Comparison of ENCODE assay signal across 8 cellular contexts in the genomic region with DNA sequence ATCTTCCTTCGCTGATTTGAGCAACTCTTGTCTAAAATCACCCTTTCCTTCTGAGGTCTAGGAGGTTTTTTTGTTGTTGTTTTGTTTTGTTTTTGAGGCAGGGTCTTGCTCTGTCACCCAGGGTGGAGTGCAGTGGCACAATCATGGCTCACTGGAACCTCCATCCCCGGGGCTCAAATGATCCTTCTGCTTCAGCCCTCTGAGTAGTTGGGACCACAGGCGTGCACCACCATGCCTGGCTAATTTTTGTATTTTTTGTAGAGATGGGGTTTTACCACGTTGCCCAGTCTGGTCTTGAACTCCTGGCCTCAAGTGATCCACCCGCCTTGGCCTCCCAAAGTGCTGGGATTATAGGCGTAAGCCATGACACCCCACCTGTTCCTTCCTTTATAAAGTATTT. TPM values are rescaled to one million over a fixed set of nuclear protein-coding genes. Genes with fewer than 3 reads are reported as not detected.
DNase-seq lines count a peak whose midpoint lies in the region; ATAC-seq and TF ChIP-seq lines count a peak whose summit lies in the region.
"Not testable (repeated sequence)": the region's sequence is repeated elsewhere in the genome, so short reads cannot be mapped to it uniquely, and the experiment has no call there.

No MANE protein-coding gene starts in this region.

- DNase-seq in CD14-positive monocyte (ENCODE audit: low spot score); effector memory CD8-positive, alpha-beta T cell; immature natural killer cell; natural killer cell treated with Interleukin-12 subunit alpha and Interleukin-12 subunit beta and Interleukin-15 and Interleukin-18, amount 100 ng/mL, for 72 hours (ENCODE audit: low spot score); stomach: not testable (repeated sequence)
- peak; percentile 68 for DNase-seq in activated CD4-positive, alpha-beta T cell treated with anti-CD3 and anti-CD28 coated beads, Interleukin-2, amount 10 ng/mL, durations not matched to agents 24 days and 14 days

- not testable (repeated sequence) for TF ChIP-seq EP300 in stomach (IDR thresholded peaks at IDR 0.05)

- H3K36me3 Mint-ChIP-seq in CD14-positive monocyte (peaks cover 32 to 40% of the 10 kb centered on the region in 2 donors), immature natural killer cell (peaks cover 14 to 28% (median 20%) of the 10 kb centered on the region in 3 donors)
- H3K36me3 Mint-ChIP-seq in activated CD4-positive, alpha-beta T cell treated with anti-CD3 and anti-CD28 coated beads, Interleukin-2, amount 10 ng/mL, durations not matched to agents 24 days and 14 days (ENCODE audit: low read depth) = peaks cover 32% of the 10 kb centered on the region
- H3K36me3 Mint-ChIP-seq in activated naive CD8-positive, alpha-beta T cell; natural killer cell treated with Interleukin-12 subunit alpha and Interleukin-12 subunit beta and Interleukin-15 and Interleukin-18, amount 100 ng/mL, for 72 hours: not testable (repeated sequence)
- peaks cover 10% of the 10 kb centered on the region for H3K36me3 Mint-ChIP-seq in effector memory CD8-positive, alpha-beta T cell (ENCODE audit: insufficient read depth)

- WGBS in stomach, 5 donors = 30 to 59% (median 42%) methylated on average over 6 of the region's 6 CpGs

- not testable (repeated sequence) for TF ChIP-seq POLR2A in stomach (IDR thresholded peaks at IDR 0.05)

- intact Hi-C loops in CD14-positive monocyte (cut with micrococcal nuclease) = loop anchor here (5.0 to 10.0 kb wide), 3 partner anchors 48 to 219 kb away; a partner anchor contains a TSS
- intact Hi-C loops in activated CD4-positive, alpha-beta T cell treated with anti-CD3 and anti-CD28 coated beads, Interleukin-2, amount 10 ng/mL, durations not matched to agents 24 days and 14 days (cut with micrococcal nuclease) = loop anchor here (1.0 to 5.0 kb wide), 4 partner anchors 10 to 372 kb away; a partner anchor contains a TSS
- intact Hi-C loops in stomach (cut with DNase I; ENCODE audit: low total_unique reads) = not testable (repeated sequence)

- not testable (repeated sequence) for H3K27me3 ChIP-seq in HUES6 (ENCODE audit: control insufficient read depth, insufficient read depth, low read length); stomach

- not testable (repeated sequence) for ATAC-seq in effector memory CD8-positive, alpha-beta T cell (replicated peaks); natural killer cell treated with Interleukin-12 subunit alpha and Interleukin-12 subunit beta and Interleukin-15 and Interleukin-18, amount 100 ng/mL, for 72 hours

- H3K4me1 Mint-ChIP-seq in CD14-positive monocyte (peaks cover 58% of the 10 kb centered on the region), immature natural killer cell (peaks cover 56 to 64% of the 10 kb centered on the region in 2 donors)
- H3K4me1 Mint-ChIP-seq in activated CD4-positive, alpha-beta T cell treated with anti-CD3 and anti-CD28 coated beads, Interleukin-2, amount 10 ng/mL, durations not matched to agents 24 days and 14 days = peaks cover 55% of the 10 kb centered on the region
- H3K4me1 Mint-ChIP-seq in activated naive CD8-positive, alpha-beta T cell (ENCODE audit: low read depth) = peaks cover 60% of the 10 kb centered on the region
- peaks cover 23 to 28% of the 10 kb centered on the region in 2 donors for H3K4me1 Mint-ChIP-seq in effector memory CD8-positive, alpha-beta T cell (ENCODE audit: low read depth in 2 of 2)
- H3K4me1 Mint-ChIP-seq in natural killer cell treated with Interleukin-12 subunit alpha and Interleukin-12 subunit beta and Interleukin-15 and Interleukin-18, amount 100 ng/mL, for 72 hours (ENCODE audit: low read depth in 2 of 2) = peaks cover 47 to 59% of the 10 kb centered on the region in 2 donors

- peaks cover 13% of the 10 kb centered on the region for H3K36me3 ChIP-seq in HUES6 (ENCODE audit: control insufficient read depth, insufficient read depth, low read length)
- peaks cover 0 to 23% (median 12%) of the 10 kb centered on the region in 4 donors for H3K36me3 ChIP-seq in stomach

- H3K27ac Mint-ChIP-seq in CD14-positive monocyte (peak overlapping the region; percentile 78 to 92 (median 85)), immature natural killer cell (peak overlapping the region; percentile 91 to 96 (median 94))
- peak overlapping the region; percentile 95 for H3K27ac Mint-ChIP-seq in activated CD4-positive, alpha-beta T cell treated with anti-CD3 and anti-CD28 coated beads, Interleukin-2, amount 10 ng/mL, durations not matched to agents 24 days and 14 days
- H3K27ac Mint-ChIP-seq in activated naive CD8-positive, alpha-beta T cell = peak overlapping the region; percentile 95
- peak overlapping the region; percentile 91 to 94 for H3K27ac Mint-ChIP-seq in effector memory CD8-positive, alpha-beta T cell
- H3K27ac Mint-ChIP-seq in natural killer cell treated with Interleukin-12 subunit alpha and Interleukin-12 subunit beta and Interleukin-15 and Interleukin-18, amount 100 ng/mL, for 72 hours = peak overlapping the region; percentile 84 to 98

- H3K27ac ChIP-seq in HUES6 (ENCODE audit: low read depth, low read length) = not testable (repeated sequence)
- H3K27ac ChIP-seq in stomach = peak overlapping the region; percentile 65 to 83 (median 76)

- H3K4me3 ChIP-seq in HUES6 (ENCODE audit: low read depth, low read length) (peak overlapping the region; percentile 41; the same call in 1 of the 2 replicates), stomach (peak overlapping the region; percentile 30 to 58 (median 48))

- H3K4me3 Mint-ChIP-seq in CD14-positive monocyte (peak overlapping the region; percentile 83 to 95), immature natural killer cell (peak overlapping the region; percentile 92 to 98 (median 95))
- peak overlapping the region; percentile 98 for H3K4me3 Mint-ChIP-seq in activated CD4-positive, alpha-beta T cell treated with anti-CD3 and anti-CD28 coated beads, Interleukin-2, amount 10 ng/mL, durations not matched to agents 24 days and 14 days
- H3K4me3 Mint-ChIP-seq in activated naive CD8-positive, alpha-beta T cell = peak overlapping the region; percentile 95
- H3K4me3 Mint-ChIP-seq in effector memory CD8-positive, alpha-beta T cell = peak overlapping the region; percentile 88 to 91
- H3K4me3 Mint-ChIP-seq in natural killer cell treated with Interleukin-12 subunit alpha and Interleukin-12 subunit beta and Interleukin-15 and Interleukin-18, amount 100 ng/mL, for 72 hours = peak overlapping the region; percentile 94

- H3K4me1 ChIP-seq in HUES6 (ENCODE audit: control insufficient read depth, insufficient read depth, low read length) = not testable (repeated sequence)
- H3K4me1 ChIP-seq in stomach = peaks cover 12 to 39% (median 24%) of the 10 kb centered on the region in 4 donors

- not testable (repeated sequence) for H3K9me3 ChIP-seq in HUES6 (ENCODE audit: control insufficient read depth, insufficient read depth, low read depth, low read length); stomach

- not testable (repeated sequence) for H3K9me3 Mint-ChIP-seq in CD14-positive monocyte; activated CD4-positive, alpha-beta T cell treated with anti-CD3 and anti-CD28 coated beads, Interleukin-2, amount 10 ng/mL, durations not matched to agents 24 days and 14 days; activated naive CD8-positive, alpha-beta T cell (ENCODE audit: low read depth); effector memory CD8-positive, alpha-beta T cell; immature natural killer cell; natural killer cell treated with Interleukin-12 subunit alpha and Interleukin-12 subunit beta and Interleukin-15 and Interleukin-18, amount 100 ng/mL, for 72 hours

- H3K27me3 Mint-ChIP-seq in CD14-positive monocyte (ENCODE audit: low read depth in 3 of 3); activated CD4-positive, alpha-beta T cell treated with anti-CD3 and anti-CD28 coated beads, Interleukin-2, amount 10 ng/mL, durations not matched to agents 24 days and 14 days; activated naive CD8-positive, alpha-beta T cell; effector memory CD8-positive, alpha-beta T cell; immature natural killer cell (ENCODE audit: low read depth in 3 of 3); natural killer cell treated with Interleukin-12 subunit alpha and Interleukin-12 subunit beta and Interleukin-15 and Interleukin-18, amount 100 ng/mL, for 72 hours: not testable (repeated sequence)

- not testable (repeated sequence) for H3K9ac ChIP-seq in HUES6 (ENCODE audit: low read length)

- not testable (repeated sequence) for TF ChIP-seq CTCF in CD14-positive monocyte (IDR thresholded peaks at IDR 0.05); stomach (IDR thresholded peaks at IDR 0.05)

RNA-seq across cellular contexts. Expression of a gene that starts 1.3 kb away (rescaled TPM):
- polyA plus RNA-seq in CD14-positive monocyte (10 to 100 TPM; 17.7 to 18.9 TPM), immature natural killer cell (10 to 100 TPM; 13.5 to 37.4 (median 19.8) TPM), stomach (1 to 10 TPM; 4.7 to 8.1 (median 4.9) TPM)
- 12.7 and 13.1 TPM in 2 replicates for total RNA-seq in activated CD4-positive, alpha-beta T cell treated with anti-CD3 and anti-CD28 coated beads, Interleukin-2, amount 10 ng/mL, durations not matched to agents 24 days and 14 days
- total RNA-seq in natural killer cell treated with Interleukin-12 subunit alpha and Interleukin-12 subunit beta and Interleukin-15 and Interleukin-18, amount 100 ng/mL, for 72 hours = 10 to 100 TPM; 17.5 to 23.0 TPM
- 10 to 100 TPM in 4 of 5 donors, 1 to 10 TPM in 1; 2.6 to 34.9 (median 16.5) TPM for total RNA-seq in stomach
